21 cellular contexts compared by ENCODE assay signal in genomic region chr16:85840801-85841200, GRCh38. TPM values are rescaled to one million over a fixed set of nuclear protein-coding genes. Genes with fewer than 3 reads are reported as not detected.
A peak's percentile ranks its signal among the peaks of the same experiment; 100 is the strongest.
DNase-seq lines count a peak whose midpoint lies in the region; ATAC-seq, FAIRE-seq and TF ChIP-seq lines count a peak whose summit lies in the region.
"Had no signal": no experiment of that assay in that cellular context is flagged by ENCODE, and none has a peak within 500 bp of the region (broad histone marks: within the 10 kb centered on the region; RNA-seq: fewer than 3 reads in every experiment).

No MANE protein-coding gene starts in this region.

- H3K18ac ChIP-seq in neuronal stem cell (ENCODE audit: low read length): peak overlapping the region; percentile 58

- no peak overlapping the region for H2BK120ac ChIP-seq in neuronal stem cell (ENCODE audit: low read depth, low read length)

- H3K27me3 ChIP-seq in BLaER1 treated with 17β-estradiol and CSF1 and Interleukin-3, amounts not matched to agents 10 nM and 100 nM: no peaks in the 10 kb centered on the region
- H3K27me3 ChIP-seq in neuronal stem cell (ENCODE audit: control insufficient read depth in 3 of 3, insufficient read depth in 3 of 3, low read depth in 1 of 3, low read length in 3 of 3) (peaks cover 0 to 34% (median 0%) of the 10 kb centered on the region in 3 experiments), aorta (ENCODE audit: control insufficient read depth in 1 of 2, insufficient read depth in 2 of 2, low read length in 1 of 2) (no peaks in the 10 kb centered on the region)

- TF ChIP-seq CTCF in kidney (IDR thresholded peaks at IDR 0.05; ENCODE audit: borderline replicate concordance, extremely low read depth, insufficient read depth): no peak

- H4K8ac ChIP-seq in neuronal stem cell (ENCODE audit: low read depth, low read length): no peak overlapping the region

- no peak overlapping the region for H2BK12ac ChIP-seq in neuronal stem cell (ENCODE audit: low read length)

- no peak overlapping the region for H3K4ac ChIP-seq in neuronal stem cell (ENCODE audit: low read length)

- FAIRE-seq in kidney (lab: Jason Lieb, UNC): no peak
- FAIRE-seq: D721Med, GM12891, GM18507 had no signal

- H2BK15ac ChIP-seq in neuronal stem cell (ENCODE audit: low read length): peak overlapping the region; percentile 46

- no peaks in the 10 kb centered on the region for H4K20me1 ChIP-seq in BLaER1 treated with 17β-estradiol and CSF1 and Interleukin-3, amounts not matched to agents 10 nM and 100 nM

- no peak overlapping the region for H4K91ac ChIP-seq in neuronal stem cell (ENCODE audit: low read depth, low read length, poor library complexity)

- peak overlapping the region; percentile 69 to 89 (median 87) for H3K4me2 ChIP-seq in BLaER1 treated with 17β-estradiol and CSF1 and Interleukin-3, amounts not matched to agents 10 nM and 100 nM
- H3K4me2 ChIP-seq in neuronal stem cell (ENCODE audit: insufficient read depth, low read length, poor library complexity, severe bottlenecking): no peak overlapping the region
- H3K4me2 ChIP-seq: GM23338 had no signal

- H2AK5ac ChIP-seq in neuronal stem cell (ENCODE audit: low read depth, low read length): no peak overlapping the region

- no peak overlapping the region for H3K4me3 ChIP-seq in BLaER1 treated with 17β-estradiol and CSF1 and Interleukin-3, amounts not matched to agents 10 nM and 100 nM
- H3K4me3 ChIP-seq in kidney (ENCODE audit: low read length in 2 of 2): no peak overlapping the region
- no peak overlapping the region for H3K4me3 ChIP-seq in neuronal stem cell (ENCODE audit: low read length in 2 of 2)
- no peak overlapping the region for H3K4me3 ChIP-seq in aorta (ENCODE audit: low read length in 2 of 2)
- H3K4me3 ChIP-seq: GM23338 had no signal

- no peak overlapping the region for H3K14ac ChIP-seq in neuronal stem cell (ENCODE audit: low read length)

- intact Hi-C loops in kidney (cut with DNase I): no loop called here
- intact Hi-C loops in aorta (cut with DNase I): loop anchor here in 1 of 2 donors (5.0 kb wide), 1 partner anchor 192 kb away; no protein-coding TSS in a partner anchor

- no peak overlapping the region for H2AFZ ChIP-seq in neuronal stem cell (ENCODE audit: low read length)
- H2AFZ ChIP-seq: GM23338 had no signal

- no peak overlapping the region for H3K23ac ChIP-seq in neuronal stem cell (ENCODE audit: low read depth, low read length, poor library complexity)

- peak overlapping the region in 9 of 11 experiments; percentile 62 to 83 (median 77); a peak in 16 of 22 replicates for H3K27ac ChIP-seq in BLaER1 treated with 17β-estradiol and CSF1 and Interleukin-3, amounts not matched to agents 10 nM and 100 nM
- H3K27ac ChIP-seq in kidney (ENCODE audit: low read depth in 2 of 2, low read length in 2 of 2): no peak overlapping the region
- H3K27ac ChIP-seq in neuronal stem cell (replicated peaks; ENCODE audit: low read length): no peak overlapping the region
- no peak overlapping the region for H3K27ac ChIP-seq in aorta (ENCODE audit: low read depth in 1 of 2, low read length in 2 of 2)

- H3K9me3 ChIP-seq in BLaER1 treated with 17β-estradiol and CSF1 and Interleukin-3, amounts not matched to agents 10 nM and 100 nM (replicated peaks in 1 of 11): peaks cover 5 to 40% (median 17%) of the 10 kb centered on the region in 11 experiments; a peak in 16 of 22 replicates
- H3K9me3 ChIP-seq in kidney (ENCODE audit: control insufficient read depth in 1 of 2, low read length in 2 of 2) (no peaks in the 10 kb centered on the region), neuronal stem cell (replicated peaks in 1 of 2; ENCODE audit: control insufficient read depth in 2 of 2, insufficient read depth in 1 of 2, low read depth in 1 of 2, low read length in 2 of 2) (peaks cover 0 to 3% of the 10 kb centered on the region in 2 donors), aorta (ENCODE audit: control insufficient read depth, low read length) (peaks cover 2% of the 10 kb centered on the region)

- H3K79me1 ChIP-seq in neuronal stem cell (ENCODE audit: low read depth, low read length): no peaks in the 10 kb centered on the region

- no CpG with 5 or more reads among the region's 10 CpGs for WGBS in neuronal stem cell (ENCODE audit: extremely low coverage in 2 of 2, insufficient read length in 2 of 2, insufficient replicate concordance in 1 of 2), 2 donors
- WGBS in aorta, 2 donors: 88 to 91% methylated on average over 10 of the region's 10 CpGs

- DNase-seq in kidney: peak; percentile 48
- DNase-seq in neuronal stem cell (ENCODE audit: low spot score): no peak
- peak; percentile 15 to 56 for DNase-seq in aorta
- no peak for DNase-seq in NCI-H510A (lab: John Stamatoyannopoulos, UW)
- no peak for DNase-seq in stimulated activated CD8-positive, alpha-beta memory T cell treated with anti-CD3 and anti-CD28 coated beads, Interleukin-4, amount 100 ng/mL, for 48 hours
- DNase-seq: CD4-positive, alpha-beta T cell; CD8-positive, alpha-beta memory T cell; DMS53; DMS79 treated with DMSO at 0.1 percent for 48 hours; GF-D8; H9 had no signal

- H3K36me3 ChIP-seq in BLaER1 treated with 17β-estradiol and CSF1 and Interleukin-3, amounts not matched to agents 10 nM and 100 nM: peaks cover 0 to 17% (median 0%) of the 10 kb centered on the region in 11 experiments; a peak in 4 of 22 replicates
- H3K36me3 ChIP-seq in kidney (ENCODE audit: control insufficient read depth in 1 of 2, insufficient read depth in 2 of 2, low read length in 2 of 2): no peaks in the 10 kb centered on the region
- H3K36me3 ChIP-seq in neuronal stem cell (replicated peaks in 1 of 2; ENCODE audit: control insufficient read depth in 2 of 2, insufficient read depth in 2 of 2, low read length in 2 of 2): no peaks in the 10 kb centered on the region
- H3K36me3 ChIP-seq in aorta (ENCODE audit: control insufficient read depth in 1 of 2, insufficient read depth in 2 of 2, low read length in 1 of 2): no peaks in the 10 kb centered on the region

- peaks cover 81 to 96% (median 90%) of the 10 kb centered on the region in 10 experiments for H3K4me1 ChIP-seq in BLaER1 treated with 17β-estradiol and CSF1 and Interleukin-3, amounts not matched to agents 10 nM and 100 nM
- H3K4me1 ChIP-seq in kidney (ENCODE audit: control insufficient read depth in 1 of 2, insufficient read depth in 1 of 2, low read depth in 1 of 2, low read length in 2 of 2) (no peaks in the 10 kb centered on the region), neuronal stem cell (ENCODE audit: control insufficient read depth in 2 of 2, insufficient read depth in 1 of 2, low read depth in 1 of 2, low read length in 2 of 2) (no peaks in the 10 kb centered on the region), aorta (ENCODE audit: control insufficient read depth in 1 of 2, insufficient read depth in 2 of 2, low read length in 2 of 2) (no peaks in the 10 kb centered on the region)

- no peak for ATAC-seq in aorta (ENCODE audit: low FRiP score)
- no peak for ATAC-seq in HG03159 (IDR thresholded peaks at IDR 0.05; ENCODE audit: unreplicated experiment)
- ATAC-seq: GM23338, HCT116 had no signal

- H2BK5ac ChIP-seq in neuronal stem cell (ENCODE audit: low read length): no peak overlapping the region

- peak overlapping the region in 6 of 11 experiments; percentile 31 to 65 (median 56); a peak in 8 of 22 replicates for H3K9ac ChIP-seq in BLaER1 treated with 17β-estradiol and CSF1 and Interleukin-3, amounts not matched to agents 10 nM and 100 nM
- H3K9ac ChIP-seq in kidney (ENCODE audit: low read length in 2 of 2): no peak overlapping the region
- no peak overlapping the region for H3K9ac ChIP-seq in neuronal stem cell (ENCODE audit: low read depth, low read length, poor library complexity)

RNA-seq across cellular contexts. Expression of gene COX4I1, which starts 41.3 kb away (rescaled TPM):
- total RNA-seq in kidney (439 TPM), aorta (100 to 1,000 TPM; 245 to 289 TPM)
- polyA plus RNA-seq in kidney (ENCODE audit: insufficient read depth, low read depth, low replicate concordance) (1,996 TPM), aorta (1,000 to 10,000 TPM in 1 of 2 donors, 100 to 1,000 TPM in 1; 549 to 1,007 TPM)
- 874 TPM for polyA plus RNA-seq in neuronal stem cell (2013, experiment 1 of 2)
- 829 TPM for polyA plus RNA-seq in neuronal stem cell (2013, experiment 2 of 2)

RNA-seq across cellular contexts. Expression of gene EMC8, which starts 41.5 kb away (rescaled TPM):
- total RNA-seq in kidney: 20.9 TPM
- 24.7 TPM for polyA plus RNA-seq in kidney (ENCODE audit: insufficient read depth, low read depth, low replicate concordance)
- 25.0 TPM for polyA plus RNA-seq in neuronal stem cell (2013, experiment 1 of 2)
- 25.5 TPM for polyA plus RNA-seq in neuronal stem cell (2013, experiment 2 of 2)
- 10 to 100 TPM; 18.7 to 19.2 TPM for total RNA-seq in aorta
- polyA plus RNA-seq in aorta: 10 to 100 TPM; 14.5 to 23.0 TPM

RNA-seq across cellular contexts. Expression of gene IRF8, which starts 58.2 kb away (rescaled TPM):
- total RNA-seq in kidney (33.3 TPM), aorta (10 to 100 TPM; 12.5 to 25.2 TPM)
- polyA plus RNA-seq in kidney (ENCODE audit: insufficient read depth, low read depth, low replicate concordance) (2.9 TPM), aorta (10 to 100 TPM in 1 of 2 donors, 1 to 10 TPM in 1; 3.7 to 13.3 TPM)
- 1.3 TPM for polyA plus RNA-seq in neuronal stem cell (2013, experiment 1 of 2)
- polyA plus RNA-seq in neuronal stem cell (2013, experiment 2 of 2): 1.5 TPM
- total RNA-seq: Daoy, G401 had no signal
- polyA plus RNA-seq: BJ had no signal

Comparison
In these comparisons a context has a peak if more than half of its experiments do, and no peak if none do; other contexts are left out.
1. H3K27ac ChIP-seq: peak in BLaER1 treated with 17β-estradiol and CSF1 and Interleukin-3, amounts not matched to agents 10 nM and 100 nM (9 of 11); none in kidney (0 of 2), neuronal stem cell (single experiment) and aorta (0 of 2).
2. H3K9ac ChIP-seq: peak in BLaER1 treated with 17β-estradiol and CSF1 and Interleukin-3, amounts not matched to agents 10 nM and 100 nM (6 of 11); none in kidney (0 of 2) and neuronal stem cell (single experiment).
3. DNase-seq: peak in kidney (single experiment) and aorta (2 of 2); none in neuronal stem cell (single experiment), NCI-H510A (single experiment) and stimulated activated CD8-positive, alpha-beta memory T cell treated with anti-CD3 and anti-CD28 coated beads, Interleukin-4, amount 100 ng/mL, for 48 hours (single experiment).